ENCODE assay signal across 24 cellular contexts in genomic region chr4:114178392-114178791, GRCh38.
DNase-seq lines count a peak whose midpoint lies in the region; ATAC-seq, FAIRE-seq and TF ChIP-seq lines count a peak whose summit lies in the region.
"Had no signal": no experiment of that assay in that cellular context is flagged by ENCODE, and none has a peak within 500 bp of the region (broad histone marks: within the 10 kb centered on the region; RNA-seq: fewer than 3 reads in every experiment).

No MANE protein-coding gene starts in this region.

- H2AFZ ChIP-seq in astrocyte (ENCODE audit: low read depth, low read length): no peak overlapping the region

- H3K27me3 ChIP-seq in astrocyte (ENCODE audit: insufficient read depth, low read length) (no peaks in the 10 kb centered on the region), SJCRH30 (no peaks in the 10 kb centered on the region)
- H3K27me3 ChIP-seq in CD4-positive, alpha-beta T cell (ENCODE audit: control insufficient read depth, insufficient read depth, low read length): no peaks in the 10 kb centered on the region
- H3K27me3 ChIP-seq: BE2C had no signal

- H3K27me3 Mint-ChIP-seq in astrocyte (ENCODE audit: low read depth, unreplicated experiment) (no peaks in the 10 kb centered on the region), nephron (ENCODE audit: low read depth) (no peaks in the 10 kb centered on the region)
- H3K27me3 Mint-ChIP-seq in CD4-positive, alpha-beta T cell: peaks cover 4% of the 10 kb centered on the region

- H3K4me1 ChIP-seq in astrocyte (ENCODE audit: insufficient read depth, low read length): no peaks in the 10 kb centered on the region
- peaks cover 2% of the 10 kb centered on the region; the same call in 1 of the 2 replicates for H3K4me1 ChIP-seq in SJCRH30
- H3K4me1 ChIP-seq: BE2C, Caco-2 had no signal

- H3K79me2 ChIP-seq in astrocyte (ENCODE audit: insufficient read depth, low read length): no peaks in the 10 kb centered on the region

- H3K4me3 Mint-ChIP-seq in astrocyte (ENCODE audit: unreplicated experiment) (no peak overlapping the region), nephron (no peak overlapping the region)
- no peak overlapping the region for H3K4me3 Mint-ChIP-seq in CD4-positive, alpha-beta T cell
- H3K4me3 Mint-ChIP-seq: CD4-positive, CD25-positive, alpha-beta regulatory T cell had no signal

- intact Hi-C loops in CD4-positive, alpha-beta T cell (cut with DNase I, micrococcal nuclease): loop anchor here in 1 of 2 experiments (5.0 kb wide), 1 partner anchor 226 kb away; no protein-coding TSS in a partner anchor

- no peak for ATAC-seq in HG03520 (IDR thresholded peaks at IDR 0.05; ENCODE audit: unreplicated experiment)
- no peak for ATAC-seq in CD4-positive, alpha-beta T cell (ENCODE audit: poor library complexity)
- ATAC-seq: K562 had no signal

- TF ChIP-seq CTCF in astrocyte (IDR thresholded peaks at IDR 0.05; ENCODE audit: insufficient read depth, low read depth, low read length): no peak
- TF ChIP-seq CTCF in nephron (IDR thresholded peaks at IDR 0.05; ENCODE audit: unreplicated experiment in 3 of 3): no peak
- no peak for TF ChIP-seq CTCF in CD4-positive, alpha-beta T cell (IDR thresholded peaks at IDR 0.05)

- H3K27ac ChIP-seq in astrocyte (ENCODE audit: low read depth, low read length) (no peak overlapping the region), SJCRH30 (no peak overlapping the region)
- H3K27ac ChIP-seq in CD4-positive, alpha-beta T cell (ENCODE audit: low read depth, low read length): no peak overlapping the region

- no peaks in the 10 kb centered on the region for H4K20me1 ChIP-seq in astrocyte (ENCODE audit: insufficient read depth, low read length)

- no peak for FAIRE-seq in astrocyte (lab: Jason Lieb, UNC)
- FAIRE-seq: GM19239, K562 had no signal

- H3K36me3 Mint-ChIP-seq in astrocyte (ENCODE audit: low read depth, unreplicated experiment): no peaks in the 10 kb centered on the region
- no peaks in the 10 kb centered on the region for H3K36me3 Mint-ChIP-seq in nephron (ENCODE audit: low read depth)
- no peaks in the 10 kb centered on the region for H3K36me3 Mint-ChIP-seq in CD4-positive, alpha-beta T cell (ENCODE audit: low read depth)
- H3K36me3 Mint-ChIP-seq: CD4-positive, CD25-positive, alpha-beta regulatory T cell had no signal

- DNase-seq in Caki2 (ENCODE audit: low read depth) (peak; percentile 40), astrocyte (ENCODE audit: low read depth) (peak; percentile 16), fibroblast of peridontal ligament (ENCODE audit: extremely low read depth) (peak; percentile 28), SJCRH30 (no peak), NOMO-1 treated with dmso at 0.1 percent for 144 hours (lab: John Stamatoyannopoulos, UW; ENCODE audit: unreplicated experiment) (no peak)
- no peak for DNase-seq in CD4-positive, alpha-beta T cell
- DNase-seq: 8988T; BE2C; Caco-2; CD4-positive, CD25-positive, alpha-beta regulatory T cell; DMS153; GDM1; GOT3; NCI-H1092 treated with DMSO at 0.1 percent for 48 hours; NCI-H146; NCI-H2081; NCI-H748 treated with DMSO at 0.1 percent for 48 hours; NK-92 treated with Interleukin-12 subunit alpha and Interleukin-12 subunit beta, amount 100 ng/mL, for 24 hours; RPMI8226; SHP77 treated with DMSO at 0.1 percent for 48 hours had no signal

- H3K4me2 ChIP-seq in astrocyte (ENCODE audit: low read length): no peak overlapping the region

- peaks cover 12% of the 10 kb centered on the region for H3K9me3 Mint-ChIP-seq in astrocyte (ENCODE audit: unreplicated experiment)
- H3K9me3 Mint-ChIP-seq in nephron: peaks cover 23% of the 10 kb centered on the region
- peaks cover 6% of the 10 kb centered on the region for H3K9me3 Mint-ChIP-seq in CD4-positive, alpha-beta T cell

- POLR2A ChIA-PET in CD4-positive, alpha-beta T cell (lab: Charles Lee): no interaction called here

- H3K9ac ChIP-seq in astrocyte (ENCODE audit: low read length): no peak overlapping the region

- H3K27ac Mint-ChIP-seq in astrocyte (ENCODE audit: unreplicated experiment) (no peak overlapping the region), nephron (peak overlapping the region; percentile 7 to 56 (median 49))
- H3K27ac Mint-ChIP-seq in CD4-positive, alpha-beta T cell: no peak overlapping the region
- H3K27ac Mint-ChIP-seq: CD4-positive, CD25-positive, alpha-beta regulatory T cell had no signal

- no peak overlapping the region for H3K4me3 ChIP-seq in astrocyte (ENCODE audit: insufficient read depth, low read depth, low read length)
- no peak overlapping the region for H3K4me3 ChIP-seq in SJCRH30
- H3K4me3 ChIP-seq: K562 had no signal

- CTCF ChIA-PET in CD4-positive, alpha-beta T cell (lab: Charles Lee): no interaction called here

- in situ Hi-C loops in Caki2 (cut with HindIII; ENCODE audit: low pct_unique_long_range_greater_than_20kb, low sequenced_read_pairs): no loop called here

- H3K9me3 ChIP-seq in astrocyte (ENCODE audit: insufficient read depth, low read depth, low read length) (no peaks in the 10 kb centered on the region), SJCRH30 (replicated peaks) (no peaks in the 10 kb centered on the region)
- no peaks in the 10 kb centered on the region for H3K9me3 ChIP-seq in CD4-positive, alpha-beta T cell (ENCODE audit: control insufficient read depth, low read length)
- H3K9me3 ChIP-seq: BE2C had no signal

- H3K36me3 ChIP-seq in astrocyte (ENCODE audit: insufficient read depth, low read length): no peaks in the 10 kb centered on the region
- H3K36me3 ChIP-seq in SJCRH30: peaks cover 3% of the 10 kb centered on the region; the same call in 1 of the 2 replicates
- H3K36me3 ChIP-seq: BE2C had no signal

- H3K4me1 Mint-ChIP-seq in astrocyte (ENCODE audit: low read depth, unreplicated experiment) (peaks cover 7% of the 10 kb centered on the region), nephron (peaks cover 9% of the 10 kb centered on the region)
- H3K4me1 Mint-ChIP-seq in CD4-positive, alpha-beta T cell (ENCODE audit: low read depth): no peaks in the 10 kb centered on the region

Comparison
In these comparisons a context has a peak if more than half of its experiments do, and no peak if none do; other contexts are left out.
1. DNase-seq: peak in Caki2 (single experiment), astrocyte (single experiment) and fibroblast of peridontal ligament (single experiment); none in CD4-positive, alpha-beta T cell (0 of 10), SJCRH30 (0 of 2) and NOMO-1 treated with dmso at 0.1 percent for 144 hours (single experiment).
2. H3K27ac Mint-ChIP-seq: peak in nephron (3 of 3); none in astrocyte (single experiment) and CD4-positive, alpha-beta T cell (single experiment).